In the genomic region with DNA sequence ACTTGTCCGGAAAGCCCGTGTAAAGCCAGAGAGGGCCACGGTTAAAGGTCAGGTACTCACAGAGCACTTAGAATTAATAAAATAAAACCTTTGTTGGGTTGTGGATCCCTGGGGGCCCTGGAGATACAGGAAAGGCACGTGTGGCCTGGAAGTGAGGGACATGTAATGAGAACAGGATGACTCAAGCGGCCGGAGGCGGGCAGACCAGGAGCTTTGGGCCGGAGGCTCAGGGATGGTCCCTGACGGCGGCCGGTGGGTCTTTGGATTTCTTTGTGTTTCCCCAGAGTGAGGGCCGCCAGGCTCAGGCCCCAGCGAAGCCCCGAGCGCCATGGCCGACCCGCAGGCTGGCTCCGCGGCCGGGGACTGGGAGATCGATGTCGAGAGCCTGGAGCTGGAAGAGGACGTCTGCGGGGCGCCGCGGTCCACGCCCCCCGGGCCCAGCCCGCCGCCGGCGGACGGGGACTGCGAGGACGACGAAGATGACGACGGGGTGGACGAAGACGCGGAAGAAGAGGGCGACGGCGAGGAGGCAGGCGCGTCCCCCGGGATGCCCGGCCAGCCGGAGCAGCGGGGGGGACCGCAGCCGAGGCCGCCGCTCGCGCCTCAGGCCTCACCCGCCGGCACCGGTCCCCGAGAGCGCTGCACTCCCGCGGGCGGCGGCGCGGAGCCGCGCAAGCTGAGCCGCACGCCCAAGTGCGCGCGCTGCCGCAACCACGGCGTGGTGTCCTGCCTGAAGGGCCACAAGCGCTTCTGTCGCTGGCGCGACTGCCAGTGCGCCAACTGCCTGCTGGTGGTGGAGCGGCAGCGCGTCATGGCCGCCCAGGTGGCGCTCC, we compare ENCODE assay signal across 8 cellular contexts. TPM values are rescaled to one million over a fixed set of nuclear protein-coding genes. Genes with fewer than 3 reads are reported as not detected.
DNase-seq lines count a peak whose midpoint lies in the region; ATAC-seq and TF ChIP-seq lines count a peak whose summit lies in the region.

No MANE protein-coding gene starts in this region.

- H3K36me3 Mint-ChIP-seq in glutamatergic neuron (ENCODE audit: unreplicated experiment) (no peaks in the 10 kb centered on the region), progenitor cell of endocrine pancreas (ENCODE audit: insufficient read depth) (no peaks in the 10 kb centered on the region)

- DNase-seq in cardiac muscle cell (ENCODE audit: low read depth in 1 of 2, low spot score in 1 of 2): peak in 1 of 2 donors; percentile 73
- DNase-seq in left cardiac atrium: no peak
- peak in 1 of 3 donors; percentile 73 for DNase-seq in Peyer's patch
- DNase-seq in glutamatergic neuron: peak; percentile 72
- peak; percentile 71 for DNase-seq in progenitor cell of endocrine pancreas (ENCODE audit: low spot score, unreplicated experiment)

- peaks cover 16% of the 10 kb centered on the region for H3K9me3 Mint-ChIP-seq in glutamatergic neuron (ENCODE audit: unreplicated experiment)
- H3K9me3 Mint-ChIP-seq in progenitor cell of endocrine pancreas (ENCODE audit: low read depth): no peaks in the 10 kb centered on the region

- H3K4me3 ChIP-seq in cardiac muscle cell: peak overlapping the region; percentile 37
- H3K4me3 ChIP-seq in Peyer's patch: peak overlapping the region in 3 of 4 donors; percentile 19 to 44 (median 43)

- peak overlapping the region; percentile 85 for H3K4me3 Mint-ChIP-seq in glutamatergic neuron (ENCODE audit: unreplicated experiment)
- peak overlapping the region; percentile 70 for H3K4me3 Mint-ChIP-seq in progenitor cell of endocrine pancreas (ENCODE audit: low read depth)

- H3K27ac Mint-ChIP-seq in glutamatergic neuron (ENCODE audit: unreplicated experiment): no peak overlapping the region
- H3K27ac Mint-ChIP-seq in progenitor cell of endocrine pancreas: peak overlapping the region; percentile 59

- no peak for TF ChIP-seq POLR2A in Peyer's patch (IDR thresholded peaks at IDR 0.05)

- TF ChIP-seq CTCF in cardiac muscle cell (IDR thresholded peaks at IDR 0.05; ENCODE audit: low read depth, low read length) (peak; percentile 10), Peyer's patch (IDR thresholded peaks at IDR 0.05) (peak in 3 of 6 experiments; percentile 8 to 21 (median 17)), glutamatergic neuron (IDR thresholded peaks at IDR 0.05; ENCODE audit: partially characterized antibody, unreplicated experiment) (no peak), progenitor cell of endocrine pancreas (IDR thresholded peaks at IDR 0.05; ENCODE audit: unreplicated experiment) (peak; percentile 51)

- H3K27ac ChIP-seq in cardiac muscle cell (no peak overlapping the region), Peyer's patch (no peak overlapping the region)

- H3K4me1 Mint-ChIP-seq in glutamatergic neuron (ENCODE audit: low read depth, unreplicated experiment): peaks cover 17% of the 10 kb centered on the region
- H3K4me1 Mint-ChIP-seq in progenitor cell of endocrine pancreas (ENCODE audit: low read depth): peaks cover 27% of the 10 kb centered on the region

- no peaks in the 10 kb centered on the region for H3K9me3 ChIP-seq in cardiac muscle cell (ENCODE audit: low read depth)
- no peaks in the 10 kb centered on the region for H3K9me3 ChIP-seq in Peyer's patch

- intact Hi-C loops in left cardiac atrium (cut with DNase I): no loop called here

- peaks cover 49% of the 10 kb centered on the region for H3K27me3 Mint-ChIP-seq in glutamatergic neuron (ENCODE audit: unreplicated experiment)
- peaks cover 77% of the 10 kb centered on the region for H3K27me3 Mint-ChIP-seq in progenitor cell of endocrine pancreas

- ATAC-seq in left cardiac atrium (no peak), GM18870 (IDR thresholded peaks at IDR 0.05; ENCODE audit: unreplicated experiment) (no peak), HG02938 (IDR thresholded peaks at IDR 0.05; ENCODE audit: unreplicated experiment) (no peak), HG03135 (IDR thresholded peaks at IDR 0.05; ENCODE audit: unreplicated experiment) (no peak)

- H3K27me3 ChIP-seq in cardiac muscle cell: peaks cover 100% of the 10 kb centered on the region
- peaks cover 0 to 42% of the 10 kb centered on the region in 2 donors for H3K27me3 ChIP-seq in Peyer's patch

- H3K36me3 ChIP-seq in cardiac muscle cell (no peaks in the 10 kb centered on the region), Peyer's patch (no peaks in the 10 kb centered on the region)

- no peaks in the 10 kb centered on the region for H3K4me1 ChIP-seq in cardiac muscle cell (ENCODE audit: low read depth)
- peaks cover 0 to 46% (median 7%) of the 10 kb centered on the region in 4 donors for H3K4me1 ChIP-seq in Peyer's patch

RNA-seq across cellular contexts. Expression of gene DMRT2, which starts 1.3 kb away (rescaled TPM):
- total RNA-seq in cardiac muscle cell (not detected in 2 replicates), left cardiac atrium (under 1 TPM in 1 of 2 donors, not detected in 1; 0.68 TPM), Peyer's patch (not detected), glutamatergic neuron (ENCODE audit: unreplicated experiment) (0.56 TPM), progenitor cell of endocrine pancreas (1.0 and 1.4 TPM in 2 replicates)
- polyA plus RNA-seq in cardiac muscle cell: not detected in 2 replicates
